12 cellular contexts compared by ENCODE assay signal in the genomic region with DNA sequence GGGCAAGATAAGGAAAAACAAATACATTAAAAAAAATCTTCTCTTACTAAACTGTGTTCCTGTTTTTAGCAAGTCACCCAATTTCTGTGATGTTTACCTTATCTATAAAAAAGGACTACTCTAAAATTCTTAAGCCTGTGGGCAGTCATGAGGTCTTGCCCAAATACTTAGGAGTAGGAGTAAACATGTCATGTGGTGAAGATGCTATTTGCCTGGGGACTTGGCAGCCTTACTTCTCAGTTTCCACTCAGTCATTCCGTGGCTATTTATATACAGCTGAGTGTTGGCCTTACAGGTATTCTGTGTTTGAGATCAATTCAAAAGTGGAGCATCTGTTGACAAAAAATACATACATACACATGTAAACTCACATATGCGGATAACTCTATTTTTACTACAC.
DNase-seq lines count a peak whose midpoint lies in the region; ATAC-seq, FAIRE-seq and TF ChIP-seq lines count a peak whose summit lies in the region.
"Had no signal": no experiment of that assay in that cellular context is flagged by ENCODE, and none has a peak within 500 bp of the region (broad histone marks: within the 10 kb centered on the region; RNA-seq: fewer than 3 reads in every experiment).

No MANE protein-coding gene starts in this region.

- H3K4me3 ChIP-seq in left lung (no peak overlapping the region), OCI-LY7 (ENCODE audit: low read depth, low read length, poor library complexity, severe bottlenecking) (no peak overlapping the region), kidney (ENCODE audit: low read length in 2 of 2) (no peak overlapping the region), A673 (ENCODE audit: low read depth, low read length, poor library complexity, severe bottlenecking) (no peak overlapping the region)

- DNase-seq in AG08395 (ENCODE audit: low spot score) (peak; percentile 42), HCEC 1CT (peak; percentile 16), astrocyte of the hippocampus (ENCODE audit: low read depth, low spot score) (peak; percentile 80), left lung (no peak), OCI-LY7 (ENCODE audit: low spot score) (no peak), kidney (no peak), A673 (ENCODE audit: low spot score) (no peak)
- DNase-seq: NCI-H1105 treated with DMSO at 0.1 percent for 48 hours; NCI-H524; stimulated activated CD4-positive, alpha-beta T cell treated with anti-CD3 and anti-CD28 coated beads, Interleukin-4, amount 100 ng/mL, for 4 hours; stimulated activated naive CD4-positive, alpha-beta T cell had no signal

- intact Hi-C loops in left lung (cut with DNase I) (no loop called here), OCI-LY7 (cut with micrococcal nuclease; ENCODE audit: unreplicated experiment) (no loop called here), kidney (cut with DNase I) (no loop called here), A673 (cut with micrococcal nuclease; ENCODE audit: unreplicated experiment) (no loop called here)

- H3K9ac ChIP-seq in kidney (ENCODE audit: low read length in 2 of 2), result no peak overlapping the region

- FAIRE-seq in kidney (lab: Jason Lieb, UNC), result no peak

- no peaks in the 10 kb centered on the region for H3K9me3 ChIP-seq in left lung
- H3K9me3 ChIP-seq in OCI-LY7 (ENCODE audit: low read length), result no peaks in the 10 kb centered on the region
- no peaks in the 10 kb centered on the region for H3K9me3 ChIP-seq in kidney (ENCODE audit: control insufficient read depth in 1 of 2, low read length in 2 of 2)
- no peaks in the 10 kb centered on the region for H3K9me3 ChIP-seq in A673 (ENCODE audit: low read depth, low read length, poor library complexity, severe bottlenecking)

- TF ChIP-seq CTCF in left lung (IDR thresholded peaks at IDR 0.05) (no peak), OCI-LY7 (conservative IDR thresholded peaks at IDR 0.05; ENCODE audit: low read length) (no peak), kidney (IDR thresholded peaks at IDR 0.05; ENCODE audit: borderline replicate concordance, extremely low read depth, insufficient read depth) (no peak), A673 (conservative IDR thresholded peaks at IDR 0.05; ENCODE audit: low read depth, low read length) (no peak)

- peak; percentile 80 for ATAC-seq in left lung
- no peak for ATAC-seq in GM18867 (IDR thresholded peaks at IDR 0.05; ENCODE audit: unreplicated experiment)

- H3K27me3 ChIP-seq in left lung, result no peaks in the 10 kb centered on the region
- no peaks in the 10 kb centered on the region for H3K27me3 ChIP-seq in A673 (replicated peaks; ENCODE audit: insufficient read depth, low read depth, low read length, poor library complexity)

- H3K36me3 ChIP-seq in left lung (peaks cover 0 to 87% of the 10 kb centered on the region in 2 donors), OCI-LY7 (ENCODE audit: insufficient read depth, low read length) (peaks cover 98% of the 10 kb centered on the region), kidney (ENCODE audit: control insufficient read depth in 1 of 2, insufficient read depth in 2 of 2, low read length in 2 of 2) (peaks cover 0 to 6% of the 10 kb centered on the region in 2 donors), A673 (ENCODE audit: insufficient read depth, low read length, poor library complexity, severe bottlenecking) (peaks cover 15% of the 10 kb centered on the region)

- POLR2A ChIA-PET in OCI-LY7 (lab: Charles Lee) (interaction anchor here (0.6 to 5.4 kb wide), 3 partner anchors 9 to 169 kb away, joined by 3 to 33 read pairs (median 6); no protein-coding TSS in a partner anchor), A673 (lab: Charles Lee; ENCODE audit: low non-redundant PET) (no interaction called here)

- no peak overlapping the region for H3K27ac ChIP-seq in left lung
- no peak overlapping the region for H3K27ac ChIP-seq in OCI-LY7 (ENCODE audit: low read depth, low read length, poor library complexity, severe bottlenecking)
- H3K27ac ChIP-seq in kidney (ENCODE audit: low read depth in 2 of 2, low read length in 2 of 2), result no peak overlapping the region
- no peak overlapping the region for H3K27ac ChIP-seq in A673 (ENCODE audit: low read depth, low read length, poor library complexity, severe bottlenecking)

- H3K4me2 ChIP-seq in OCI-LY7 (ENCODE audit: low read length), result no peak overlapping the region

- BruUV-seq in OCI-LY7 (replicated peaks; lab: Mats Ljungman, UMichigan) (no TSS peak), A673 (replicated peaks; lab: Mats Ljungman, UMichigan) (no TSS peak)

- H4K20me1 ChIP-seq in OCI-LY7 (ENCODE audit: insufficient read depth, low read length), result peaks cover 7% of the 10 kb centered on the region; the same call in 1 of the 2 replicates

- H3K79me2 ChIP-seq in OCI-LY7 (ENCODE audit: insufficient read depth, low read depth, low read length), result peaks cover 4% of the 10 kb centered on the region; the same call in 1 of the 2 replicates

- CTCF ChIA-PET in OCI-LY7 (lab: Charles Lee; ENCODE audit: unreplicated experiment), result no interaction called here
- CTCF ChIA-PET in A673 (lab: Charles Lee), result no interaction called here

- no peaks in the 10 kb centered on the region for H3K9me2 ChIP-seq in OCI-LY7 (ENCODE audit: insufficient read depth, low read length)

- H2AFZ ChIP-seq in OCI-LY7 (ENCODE audit: low read length), result no peak overlapping the region

- no peaks in the 10 kb centered on the region for H3K4me1 ChIP-seq in left lung
- no peaks in the 10 kb centered on the region for H3K4me1 ChIP-seq in OCI-LY7 (ENCODE audit: insufficient read depth, low read length, poor library complexity, severe bottlenecking)
- H3K4me1 ChIP-seq in kidney (ENCODE audit: control insufficient read depth in 1 of 2, insufficient read depth in 1 of 2, low read depth in 1 of 2, low read length in 2 of 2), result no peaks in the 10 kb centered on the region
- no peaks in the 10 kb centered on the region for H3K4me1 ChIP-seq in A673 (ENCODE audit: insufficient read depth, low read length, poor library complexity, severe bottlenecking)

Comparison
In these comparisons a context has a peak if more than half of its experiments do, and no peak if none do; other contexts are left out.
1. DNase-seq: peak in AG08395 (single experiment), HCEC 1CT (single experiment) and astrocyte of the hippocampus (single experiment); none in left lung (0 of 2), OCI-LY7 (single experiment), kidney (single experiment) and A673 (single experiment).